Comparison of ENCODE assay signal across 1 cellular context in the genomic region with DNA sequence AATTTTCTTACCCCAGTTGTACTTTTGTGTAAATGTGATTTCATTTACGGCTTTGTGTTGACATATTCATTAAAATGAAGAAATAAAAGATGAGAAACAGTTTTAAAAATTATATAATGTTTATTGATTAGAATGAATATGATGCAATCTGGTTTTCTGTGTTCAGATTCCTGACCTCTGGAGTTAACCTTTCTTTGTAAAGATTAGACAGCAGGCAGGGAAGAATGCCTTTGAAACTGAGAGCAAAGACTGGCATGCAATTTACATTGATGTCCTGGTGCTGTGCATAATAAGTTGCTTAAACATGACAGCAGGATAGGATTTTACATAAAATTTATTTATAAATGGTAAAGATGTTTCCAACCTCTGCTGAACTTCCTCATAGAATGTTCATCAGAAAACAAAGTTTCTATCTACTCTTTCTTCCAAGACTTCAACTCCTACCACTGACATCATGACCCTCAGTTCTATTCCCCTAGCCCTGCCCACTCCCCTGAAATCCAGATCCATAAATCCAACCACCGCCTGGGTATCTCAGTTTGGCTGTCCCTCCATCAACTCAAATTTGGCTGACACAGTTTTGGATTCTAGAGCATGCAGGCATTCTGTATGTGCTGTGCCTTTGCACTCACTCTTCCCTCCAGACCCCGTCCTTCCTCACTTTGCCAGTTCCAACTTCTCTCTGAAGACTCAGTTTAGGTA.
TF ChIP-seq lines count a peak whose summit lies in the region.

No MANE protein-coding gene starts in this region.

TF ChIP-seq in HepG2, 621 proteins besides CTCF, POLR2A, EP300 and RAD21 (continued from another document and continues in another):
- TF ChIP-seq, protein P1, sequence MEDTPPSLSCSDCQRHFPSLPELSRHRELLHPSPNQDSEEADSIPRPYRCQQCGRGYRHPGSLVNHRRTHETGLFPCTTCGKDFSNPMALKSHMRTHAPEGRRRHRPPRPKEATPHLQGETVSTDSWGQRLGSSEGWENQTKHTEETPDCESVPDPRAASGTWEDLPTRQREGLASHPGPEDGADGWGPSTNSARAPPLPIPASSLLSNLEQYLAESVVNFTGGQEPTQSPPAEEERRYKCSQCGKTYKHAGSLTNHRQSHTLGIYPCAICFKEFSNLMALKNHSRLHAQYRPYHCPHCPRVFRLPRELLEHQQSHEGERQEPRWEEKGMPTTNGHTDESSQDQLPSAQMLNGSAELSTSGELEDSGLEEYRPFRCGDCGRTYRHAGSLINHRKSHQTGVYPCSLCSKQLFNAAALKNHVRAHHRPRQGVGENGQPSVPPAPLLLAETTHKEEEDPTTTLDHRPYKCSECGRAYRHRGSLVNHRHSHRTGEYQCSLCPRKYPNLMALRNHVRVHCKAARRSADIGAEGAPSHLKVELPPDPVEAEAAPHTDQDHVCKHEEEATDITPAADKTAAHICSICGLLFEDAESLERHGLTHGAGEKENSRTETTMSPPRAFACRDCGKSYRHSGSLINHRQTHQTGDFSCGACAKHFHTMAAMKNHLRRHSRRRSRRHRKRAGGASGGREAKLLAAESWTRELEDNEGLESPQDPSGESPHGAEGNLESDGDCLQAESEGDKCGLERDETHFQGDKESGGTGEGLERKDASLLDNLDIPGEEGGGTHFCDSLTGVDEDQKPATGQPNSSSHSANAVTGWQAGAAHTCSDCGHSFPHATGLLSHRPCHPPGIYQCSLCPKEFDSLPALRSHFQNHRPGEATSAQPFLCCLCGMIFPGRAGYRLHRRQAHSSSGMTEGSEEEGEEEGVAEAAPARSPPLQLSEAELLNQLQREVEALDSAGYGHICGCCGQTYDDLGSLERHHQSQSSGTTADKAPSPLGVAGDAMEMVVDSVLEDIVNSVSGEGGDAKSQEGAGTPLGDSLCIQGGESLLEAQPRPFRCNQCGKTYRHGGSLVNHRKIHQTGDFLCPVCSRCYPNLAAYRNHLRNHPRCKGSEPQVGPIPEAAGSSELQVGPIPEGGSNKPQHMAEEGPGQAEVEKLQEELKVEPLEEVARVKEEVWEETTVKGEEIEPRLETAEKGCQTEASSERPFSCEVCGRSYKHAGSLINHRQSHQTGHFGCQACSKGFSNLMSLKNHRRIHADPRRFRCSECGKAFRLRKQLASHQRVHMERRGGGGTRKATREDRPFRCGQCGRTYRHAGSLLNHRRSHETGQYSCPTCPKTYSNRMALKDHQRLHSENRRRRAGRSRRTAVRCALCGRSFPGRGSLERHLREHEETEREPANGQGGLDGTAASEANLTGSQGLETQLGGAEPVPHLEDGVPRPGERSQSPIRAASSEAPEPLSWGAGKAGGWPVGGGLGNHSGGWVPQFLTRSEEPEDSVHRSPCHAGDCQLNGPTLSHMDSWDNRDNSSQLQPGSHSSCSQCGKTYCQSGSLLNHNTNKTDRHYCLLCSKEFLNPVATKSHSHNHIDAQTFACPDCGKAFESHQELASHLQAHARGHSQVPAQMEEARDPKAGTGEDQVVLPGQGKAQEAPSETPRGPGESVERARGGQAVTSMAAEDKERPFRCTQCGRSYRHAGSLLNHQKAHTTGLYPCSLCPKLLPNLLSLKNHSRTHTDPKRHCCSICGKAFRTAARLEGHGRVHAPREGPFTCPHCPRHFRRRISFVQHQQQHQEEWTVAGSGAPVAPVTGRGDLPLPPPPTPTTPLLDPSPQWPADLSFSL (CRISPR knock-in tag; IDR thresholded peaks at IDR 0.05), result no peak
- TF ChIP-seq THYN1 (CRISPR knock-in tag; IDR thresholded peaks at IDR 0.05; ENCODE audit: borderline replicate concordance, low read depth), result no peak
- TF ChIP-seq, protein P2, sequence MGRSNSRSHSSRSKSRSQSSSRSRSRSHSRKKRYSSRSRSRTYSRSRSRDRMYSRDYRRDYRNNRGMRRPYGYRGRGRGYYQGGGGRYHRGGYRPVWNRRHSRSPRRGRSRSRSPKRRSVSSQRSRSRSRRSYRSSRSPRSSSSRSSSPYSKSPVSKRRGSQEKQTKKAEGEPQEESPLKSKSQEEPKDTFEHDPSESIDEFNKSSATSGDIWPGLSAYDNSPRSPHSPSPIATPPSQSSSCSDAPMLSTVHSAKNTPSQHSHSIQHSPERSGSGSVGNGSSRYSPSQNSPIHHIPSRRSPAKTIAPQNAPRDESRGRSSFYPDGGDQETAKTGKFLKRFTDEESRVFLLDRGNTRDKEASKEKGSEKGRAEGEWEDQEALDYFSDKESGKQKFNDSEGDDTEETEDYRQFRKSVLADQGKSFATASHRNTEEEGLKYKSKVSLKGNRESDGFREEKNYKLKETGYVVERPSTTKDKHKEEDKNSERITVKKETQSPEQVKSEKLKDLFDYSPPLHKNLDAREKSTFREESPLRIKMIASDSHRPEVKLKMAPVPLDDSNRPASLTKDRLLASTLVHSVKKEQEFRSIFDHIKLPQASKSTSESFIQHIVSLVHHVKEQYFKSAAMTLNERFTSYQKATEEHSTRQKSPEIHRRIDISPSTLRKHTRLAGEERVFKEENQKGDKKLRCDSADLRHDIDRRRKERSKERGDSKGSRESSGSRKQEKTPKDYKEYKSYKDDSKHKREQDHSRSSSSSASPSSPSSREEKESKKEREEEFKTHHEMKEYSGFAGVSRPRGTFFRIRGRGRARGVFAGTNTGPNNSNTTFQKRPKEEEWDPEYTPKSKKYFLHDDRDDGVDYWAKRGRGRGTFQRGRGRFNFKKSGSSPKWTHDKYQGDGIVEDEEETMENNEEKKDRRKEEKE (IDR thresholded peaks at IDR 0.05), result no peak
- TF ChIP-seq ZNF644 (CRISPR knock-in tag; IDR thresholded peaks at IDR 0.05; ENCODE audit: low read depth), result no peak
- TF ChIP-seq ZNF260 (CRISPR knock-in tag; IDR thresholded peaks at IDR 0.05; ENCODE audit: borderline replicate concordance, low read depth), result no peak
- TF ChIP-seq RXRA (CRISPR knock-in tag; IDR thresholded peaks at IDR 0.05), result no peak
- TF ChIP-seq ZNF879 (CRISPR knock-in tag; IDR thresholded peaks at IDR 0.05), result no peak
- no peak for TF ChIP-seq ZNF530 (CRISPR knock-in tag; IDR thresholded peaks at IDR 0.05; ENCODE audit: low read depth)
- no peak for TF ChIP-seq KMT2B (CRISPR knock-in tag; IDR thresholded peaks at IDR 0.05)
- no peak for TF ChIP-seq ZNF224 (CRISPR knock-in tag; IDR thresholded peaks at IDR 0.05)
- TF ChIP-seq ZKSCAN5 (CRISPR knock-in tag; IDR thresholded peaks at IDR 0.05), result no peak
- TF ChIP-seq PHF8 (CRISPR knock-in tag; IDR thresholded peaks at IDR 0.05), result no peak
- no peak for TF ChIP-seq FOXO1 (CRISPR knock-in tag; IDR thresholded peaks at IDR 0.05)
- TF ChIP-seq ZNF777 (CRISPR knock-in tag; IDR thresholded peaks at IDR 0.05), result no peak
- TF ChIP-seq TOPORS (CRISPR knock-in tag; IDR thresholded peaks at IDR 0.05), result no peak
- 0 out of 2 replicates have a peak, but pooled peaks have one; percentile 59 for TF ChIP-seq MIER3 (CRISPR knock-in tag; IDR thresholded peaks at IDR 0.05; ENCODE audit: borderline replicate concordance)
- no peak for TF ChIP-seq JDP2 (CRISPR knock-in tag; IDR thresholded peaks at IDR 0.05; ENCODE audit: borderline replicate concordance)
- no peak for TF ChIP-seq NCOA1 (CRISPR knock-in tag; IDR thresholded peaks at IDR 0.05)
- TF ChIP-seq SMC3 (IDR thresholded peaks at IDR 0.05; ENCODE audit: low read length), result peak; percentile 26; the same call in 1 of the 2 replicates
- no peak for TF ChIP-seq ZNF460 (CRISPR knock-in tag; IDR thresholded peaks at IDR 0.05; ENCODE audit: borderline replicate concordance)
- TF ChIP-seq ZNF781 (CRISPR knock-in tag; IDR thresholded peaks at IDR 0.05; ENCODE audit: borderline replicate concordance, not compliant biosample characterization), result no peak
- TF ChIP-seq, protein P3, sequence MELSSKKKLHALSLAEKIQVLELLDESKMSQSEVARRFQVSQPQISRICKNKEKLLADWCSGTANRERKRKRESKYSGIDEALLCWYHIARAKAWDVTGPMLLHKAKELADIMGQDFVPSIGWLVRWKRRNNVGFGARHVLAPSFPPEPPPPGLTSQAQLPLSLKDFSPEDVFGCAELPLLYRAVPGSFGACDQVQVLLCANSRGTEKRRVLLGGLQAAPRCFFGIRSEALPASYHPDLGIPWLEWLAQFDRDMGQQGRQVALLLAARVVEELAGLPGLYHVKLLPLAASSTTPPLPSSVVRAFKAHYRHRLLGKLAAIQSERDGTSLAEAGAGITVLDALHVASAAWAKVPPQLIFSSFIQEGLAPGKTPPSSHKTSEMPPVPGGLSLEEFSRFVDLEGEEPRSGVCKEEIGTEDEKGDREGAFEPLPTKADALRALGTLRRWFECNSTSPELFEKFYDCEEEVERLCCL (CRISPR knock-in tag; IDR thresholded peaks at IDR 0.05; ENCODE audit: borderline replicate concordance), result no peak
- TF ChIP-seq, protein P4, sequence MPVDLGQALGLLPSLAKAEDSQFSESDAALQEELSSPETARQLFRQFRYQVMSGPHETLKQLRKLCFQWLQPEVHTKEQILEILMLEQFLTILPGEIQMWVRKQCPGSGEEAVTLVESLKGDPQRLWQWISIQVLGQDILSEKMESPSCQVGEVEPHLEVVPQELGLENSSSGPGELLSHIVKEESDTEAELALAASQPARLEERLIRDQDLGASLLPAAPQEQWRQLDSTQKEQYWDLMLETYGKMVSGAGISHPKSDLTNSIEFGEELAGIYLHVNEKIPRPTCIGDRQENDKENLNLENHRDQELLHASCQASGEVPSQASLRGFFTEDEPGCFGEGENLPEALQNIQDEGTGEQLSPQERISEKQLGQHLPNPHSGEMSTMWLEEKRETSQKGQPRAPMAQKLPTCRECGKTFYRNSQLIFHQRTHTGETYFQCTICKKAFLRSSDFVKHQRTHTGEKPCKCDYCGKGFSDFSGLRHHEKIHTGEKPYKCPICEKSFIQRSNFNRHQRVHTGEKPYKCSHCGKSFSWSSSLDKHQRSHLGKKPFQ (CRISPR knock-in tag; IDR thresholded peaks at IDR 0.05; ENCODE audit: insufficient replicate concordance), result no peak
- no peak for TF ChIP-seq ZNF724P (CRISPR knock-in tag; IDR thresholded peaks at IDR 0.05; ENCODE audit: borderline replicate concordance)
- no peak for TF ChIP-seq NFYB (CRISPR knock-in tag; IDR thresholded peaks at IDR 0.05)
- TF ChIP-seq RFX1 (IDR thresholded peaks at IDR 0.05), result no peak
- TF ChIP-seq ZKSCAN8 (CRISPR knock-in tag; IDR thresholded peaks at IDR 0.05; ENCODE audit: borderline replicate concordance), result no peak; the same call in 1 of the 2 replicates
- no peak for TF ChIP-seq RORA (CRISPR knock-in tag; IDR thresholded peaks at IDR 0.05)
- TF ChIP-seq, protein P5, sequence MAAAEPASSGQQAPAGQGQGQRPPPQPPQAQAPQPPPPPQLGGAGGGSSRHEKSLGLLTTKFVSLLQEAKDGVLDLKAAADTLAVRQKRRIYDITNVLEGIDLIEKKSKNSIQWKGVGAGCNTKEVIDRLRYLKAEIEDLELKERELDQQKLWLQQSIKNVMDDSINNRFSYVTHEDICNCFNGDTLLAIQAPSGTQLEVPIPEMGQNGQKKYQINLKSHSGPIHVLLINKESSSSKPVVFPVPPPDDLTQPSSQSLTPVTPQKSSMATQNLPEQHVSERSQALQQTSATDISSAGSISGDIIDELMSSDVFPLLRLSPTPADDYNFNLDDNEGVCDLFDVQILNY (CRISPR knock-in tag; conservative IDR thresholded peaks at IDR 0.05), result no peak
- TF ChIP-seq ZNF160 (CRISPR knock-in tag; IDR thresholded peaks at IDR 0.05), result no peak
- TF ChIP-seq NRL (CRISPR knock-in tag; IDR thresholded peaks at IDR 0.05; ENCODE audit: borderline replicate concordance), result no peak
- no peak for TF ChIP-seq KDM2A (CRISPR knock-in tag; IDR thresholded peaks at IDR 0.05; ENCODE audit: borderline replicate concordance, low read depth)
- no peak for TF ChIP-seq SNRNP70 (IDR thresholded peaks at IDR 0.05; ENCODE audit: low read depth, low read length)
- TF ChIP-seq FOXM1 (CRISPR knock-in tag; IDR thresholded peaks at IDR 0.05), result no peak
- TF ChIP-seq HCFC1 (IDR thresholded peaks at IDR 0.05; ENCODE audit: low read depth, low read length), result no peak
- no peak for TF ChIP-seq SKI (IDR thresholded peaks at IDR 0.05; ENCODE audit: partially characterized antibody)
- no peak for TF ChIP-seq TSC22D2 (CRISPR knock-in tag; IDR thresholded peaks at IDR 0.05; ENCODE audit: borderline replicate concordance)
- no peak for TF ChIP-seq ZNF121 (CRISPR knock-in tag; IDR thresholded peaks at IDR 0.05)
- no peak for TF ChIP-seq KLF12 (CRISPR knock-in tag; IDR thresholded peaks at IDR 0.05; ENCODE audit: borderline replicate concordance)
- no peak for TF ChIP-seq ZBTB1 (CRISPR knock-in tag; IDR thresholded peaks at IDR 0.05; ENCODE audit: borderline replicate concordance)
- peak; percentile 86 for TF ChIP-seq GATAD2A (CRISPR knock-in tag; IDR thresholded peaks at IDR 0.05)
- no peak for TF ChIP-seq ZNF317 (CRISPR knock-in tag; IDR thresholded peaks at IDR 0.05)
- TF ChIP-seq DNMT3B (CRISPR knock-in tag; conservative IDR thresholded peaks at IDR 0.05), result no peak
- no peak for TF ChIP-seq IRX3 (CRISPR knock-in tag; IDR thresholded peaks at IDR 0.05; ENCODE audit: borderline replicate concordance, low read depth)
- peak; percentile 28 for TF ChIP-seq ASH2L (IDR thresholded peaks at IDR 0.05; ENCODE audit: insufficient read length, low read depth, low read length)
- TF ChIP-seq ATF7 (IDR thresholded peaks at IDR 0.05), result peak; percentile 56
- no peak for TF ChIP-seq ATF7 (CRISPR knock-in tag; IDR thresholded peaks at IDR 0.05)
- no peak for TF ChIP-seq MTA1 (CRISPR knock-in tag; IDR thresholded peaks at IDR 0.05; ENCODE audit: borderline replicate concordance)
- TF ChIP-seq, protein P6, sequence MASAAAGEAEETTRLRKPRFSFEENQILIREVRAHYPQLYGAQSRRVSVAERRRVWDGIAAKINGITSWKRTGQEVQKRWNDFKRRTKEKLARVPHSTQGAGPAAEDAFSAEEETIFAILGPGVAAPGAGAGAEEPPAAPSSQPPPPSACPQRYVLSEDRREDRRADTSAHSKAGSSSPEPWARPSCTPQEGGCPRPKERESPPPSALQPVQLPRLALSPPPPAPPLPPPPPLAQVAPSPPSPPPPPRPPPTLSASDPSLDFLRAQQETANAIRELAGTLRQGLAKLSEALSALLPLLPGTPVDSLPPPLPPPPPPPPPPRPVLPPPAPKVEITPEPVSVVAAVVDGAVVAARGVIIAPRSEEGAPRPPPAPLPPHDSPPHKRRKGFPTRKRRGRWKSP (CRISPR knock-in tag; IDR thresholded peaks at IDR 0.05), result no peak
